Comparison of ENCODE assay signal across 18 cellular contexts in the genomic region with DNA sequence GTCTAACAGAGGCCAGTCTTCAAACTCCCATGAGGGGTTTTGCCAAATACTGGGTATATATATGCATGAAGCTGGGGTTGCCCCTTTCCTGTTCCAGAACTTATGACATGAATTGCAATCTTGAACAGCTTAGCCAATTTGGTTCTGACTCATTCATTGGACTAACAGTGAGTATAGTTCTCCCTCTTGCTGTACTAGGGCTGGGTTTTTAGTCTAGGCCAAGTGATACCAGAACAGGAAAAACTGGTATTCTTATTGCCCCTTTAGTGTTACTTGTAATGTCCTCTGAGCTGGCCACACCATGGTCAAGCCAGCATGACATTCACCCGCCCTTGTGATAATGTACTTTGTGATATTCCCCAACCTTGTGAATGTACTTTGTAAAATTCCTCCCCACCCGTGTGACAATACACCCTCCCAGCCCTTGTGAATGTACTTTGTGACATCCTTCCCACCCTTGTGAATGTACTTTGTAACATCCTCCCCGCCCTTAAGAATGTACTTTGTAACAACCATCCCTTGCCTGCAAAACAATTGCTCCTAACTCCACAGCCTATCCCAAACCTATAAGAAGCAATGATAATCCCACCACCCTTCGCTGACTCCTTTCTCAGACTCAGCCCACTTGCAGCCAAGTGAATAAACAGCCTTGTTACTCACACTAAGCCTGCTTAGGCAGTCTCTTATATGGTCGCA. TPM values are rescaled to one million over a fixed set of nuclear protein-coding genes. Genes with fewer than 3 reads are reported as not detected.
DNase-seq lines count a peak whose midpoint lies in the region; ATAC-seq and TF ChIP-seq lines count a peak whose summit lies in the region.
"Had no signal": no experiment of that assay in that cellular context is flagged by ENCODE, and none has a peak within 500 bp of the region (broad histone marks: within the 10 kb centered on the region; RNA-seq: fewer than 3 reads in every experiment).

No MANE protein-coding gene starts in this region.

- TF ChIP-seq CTCF in Calu3 (IDR thresholded peaks at IDR 0.05; ENCODE audit: unreplicated experiment): no peak
- TF ChIP-seq CTCF in KMS-11 (conservative IDR thresholded peaks at IDR 0.05; ENCODE audit: low read depth, low read length): no peak
- no peak for TF ChIP-seq CTCF in ascending aorta (IDR thresholded peaks at IDR 0.05)

- H3K79me2 ChIP-seq in KMS-11 (ENCODE audit: insufficient read depth, low read depth): no peaks in the 10 kb centered on the region

- ATAC-seq in GM21825 (IDR thresholded peaks at IDR 0.05; ENCODE audit: unreplicated experiment): no peak
- ATAC-seq: A549, Right ventricle myocardium inferior had no signal

- H3K4me3 Mint-ChIP-seq in Calu3 (ENCODE audit: low read depth, unreplicated experiment): no peak overlapping the region

- no peaks in the 10 kb centered on the region for H4K20me1 ChIP-seq in KMS-11 (ENCODE audit: insufficient read depth)

- H3K9ac ChIP-seq in KMS-11: no peak overlapping the region

- no peaks in the 10 kb centered on the region for H3K36me3 Mint-ChIP-seq in Calu3 (ENCODE audit: insufficient read depth, unreplicated experiment)

- peaks cover 0 to 4% of the 10 kb centered on the region in 2 donors for H3K9me3 ChIP-seq in ascending aorta
- H3K9me3 ChIP-seq: A549 had no signal

- no peaks in the 10 kb centered on the region for H3K4me1 Mint-ChIP-seq in Calu3 (ENCODE audit: low read depth, unreplicated experiment)

- H3K27ac ChIP-seq in KMS-11: no peak overlapping the region
- H3K27ac ChIP-seq in ascending aorta: no peak overlapping the region
- H3K27ac ChIP-seq: A549, SK-N-MC had no signal

- BruUV-seq in Calu3 (replicated peaks; lab: Mats Ljungman, UMichigan): no TSS peak

- H2AFZ ChIP-seq in KMS-11 (ENCODE audit: low read depth): peak overlapping the region; percentile 10; the same call in 1 of the 2 replicates

- no peaks in the 10 kb centered on the region for H3K27me3 Mint-ChIP-seq in Calu3 (ENCODE audit: unreplicated experiment)

- intact Hi-C loops in Calu3 (cut with micrococcal nuclease; ENCODE audit: unreplicated experiment): no loop called here
- intact Hi-C loops in ascending aorta (cut with DNase I): no loop called here

- no peak overlapping the region for H3K4me2 ChIP-seq in KMS-11
- H3K4me2 ChIP-seq: A549 had no signal

- H3K27me3 ChIP-seq in KMS-11 (ENCODE audit: insufficient read depth, low read depth) (no peaks in the 10 kb centered on the region), ascending aorta (no peaks in the 10 kb centered on the region)

- peaks cover 7% of the 10 kb centered on the region for H3K4me1 ChIP-seq in KMS-11 (ENCODE audit: low read depth, poor library complexity, severe bottlenecking)
- no peaks in the 10 kb centered on the region for H3K4me1 ChIP-seq in ascending aorta
- H3K4me1 ChIP-seq: A549 had no signal

- H3K27ac Mint-ChIP-seq in Calu3 (ENCODE audit: unreplicated experiment): no peak overlapping the region

- DNase-seq in Calu3: peak; percentile 3
- DNase-seq in SW480 (ENCODE audit: low spot score): peak; percentile 6
- DNase-seq in fibroblast of peridontal ligament (ENCODE audit: extremely low read depth): peak; percentile 9
- DNase-seq in ascending aorta (ENCODE audit: low spot score in 2 of 2): no peak
- DNase-seq in DMS 273 treated with DMSO at 0.1 percent for 48 hours (lab: John Stamatoyannopoulos, UW): no peak
- no peak for DNase-seq in activated CD4-positive, alpha-beta T cell treated with anti-CD3 and anti-CD28 coated beads for 48 hours
- DNase-seq: C1 segment of cervical spinal cord; EL; MV-4-11; NCI-H1417 treated with DMSO at 0.1 percent for 48 hours; NCI-H1930; NCI-H69; NK-92 treated with Interleukin-12 subunit alpha and Interleukin-12 subunit beta, amount 100 ng/mL, for 24 hours had no signal

- no peak overlapping the region for H3K4me3 ChIP-seq in KMS-11 (IDR thresholded peaks at IDR 0.05; ENCODE audit: insufficient read depth, low read depth, low read length)
- no peak overlapping the region for H3K4me3 ChIP-seq in ascending aorta
- H3K4me3 ChIP-seq: A549, SK-N-MC had no signal

- H3K9me3 Mint-ChIP-seq in Calu3 (ENCODE audit: low read depth, unreplicated experiment): peaks cover 10% of the 10 kb centered on the region

- CTCF ChIA-PET in Calu3 (lab: Charles Lee): no interaction called here

- H3K36me3 ChIP-seq in KMS-11 (ENCODE audit: insufficient read depth): no peaks in the 10 kb centered on the region
- no peaks in the 10 kb centered on the region for H3K36me3 ChIP-seq in ascending aorta

RNA-seq across cellular contexts. Expression of a gene that starts 26.9 kb away (rescaled TPM):
- 7.8 and 8.0 TPM in 2 replicates for total RNA-seq in Calu3 (2022)
- total RNA-seq in ascending aorta: 1.9 TPM

Comparison
In these comparisons a context has a peak if more than half of its experiments do, and no peak if none do; other contexts are left out.
1. DNase-seq: peak in Calu3 (single experiment), SW480 (single experiment) and fibroblast of peridontal ligament (single experiment); none in ascending aorta (0 of 2), DMS 273 treated with DMSO at 0.1 percent for 48 hours (single experiment) and activated CD4-positive, alpha-beta T cell treated with anti-CD3 and anti-CD28 coated beads for 48 hours (single experiment).